Comparison of ENCODE assay signal across 23 cellular contexts in genomic region chr1:13970631-13971247, GRCh38.
DNase-seq lines count a peak whose midpoint lies in the region; ATAC-seq, FAIRE-seq and TF ChIP-seq lines count a peak whose summit lies in the region.
"Had no signal": no experiment of that assay in that cellular context is flagged by ENCODE, and none has a peak within 500 bp of the region (broad histone marks: within the 10 kb centered on the region; RNA-seq: fewer than 3 reads in every experiment).

No MANE protein-coding gene starts in this region.

- H3K9me1 ChIP-seq in K562 (ENCODE audit: control insufficient read depth, insufficient read depth, low read length), result no peaks in the 10 kb centered on the region

- no peaks in the 10 kb centered on the region for H4K20me1 ChIP-seq in HepG2 (ENCODE audit: insufficient read depth, low read length)
- peaks cover 5% of the 10 kb centered on the region; the same call in 1 of the 2 replicates for H4K20me1 ChIP-seq in K562 (replicated peaks; ENCODE audit: control insufficient read depth, insufficient read depth, low read length)
- H4K20me1 ChIP-seq: BLaER1 had no signal

- H3K27ac Mint-ChIP-seq in CD4-positive, alpha-beta T cell, result no peak overlapping the region
- no peak overlapping the region for H3K27ac Mint-ChIP-seq in stimulated activated naive B cell treated with anti-CD40 and anti-IgM and Interleukin-4, amounts not matched to agents 10 μg/mL and 1 μg/mL and 100 μg/mL, for 72 hours
- H3K27ac Mint-ChIP-seq: CD14-positive monocyte; CD8-positive, alpha-beta T cell had no signal

- POLR2A ChIA-PET in HepG2 (lab: Yijun Ruan, JAX) (no interaction called here), HEK293 (lab: Yijun Ruan, JAX) (no interaction called here), K562 (lab: Yijun Ruan, JAX) (interaction anchor here (0.6 kb wide), 1 partner anchor 511 kb away, joined by 4 read pairs; no protein-coding TSS in a partner anchor)
- POLR2A ChIA-PET in CD4-positive, alpha-beta T cell (lab: Charles Lee), result no interaction called here

- H3K36me3 Mint-ChIP-seq in CD4-positive, alpha-beta T cell (ENCODE audit: low read depth), result no peaks in the 10 kb centered on the region
- peaks cover 2 to 3% of the 10 kb centered on the region in 2 donors for H3K36me3 Mint-ChIP-seq in stimulated activated naive B cell treated with anti-CD40 and anti-IgM and Interleukin-4, amounts not matched to agents 10 μg/mL and 1 μg/mL and 100 μg/mL, for 72 hours
- H3K36me3 Mint-ChIP-seq: CD14-positive monocyte; CD4-positive, CD25-positive, alpha-beta regulatory T cell; CD8-positive, alpha-beta T cell had no signal

- H3K4me1 Mint-ChIP-seq in CD4-positive, alpha-beta T cell (ENCODE audit: low read depth), result no peaks in the 10 kb centered on the region
- no peaks in the 10 kb centered on the region for H3K4me1 Mint-ChIP-seq in stimulated activated naive B cell treated with anti-CD40 and anti-IgM and Interleukin-4, amounts not matched to agents 10 μg/mL and 1 μg/mL and 100 μg/mL, for 72 hours
- H3K4me1 Mint-ChIP-seq: CD14-positive monocyte; CD4-positive, CD25-positive, alpha-beta regulatory T cell had no signal

- no peaks in the 10 kb centered on the region for H3K36me3 ChIP-seq in HepG2 (replicated peaks in 1 of 2; ENCODE audit: control insufficient read depth in 1 of 2, insufficient read depth in 2 of 2, low read length in 2 of 2)
- H3K36me3 ChIP-seq in right lobe of liver, result no peaks in the 10 kb centered on the region
- H3K36me3 ChIP-seq in HEK293 (ENCODE audit: control insufficient read depth in 2 of 2, insufficient read depth in 1 of 2, low read length in 2 of 2), result no peaks in the 10 kb centered on the region
- H3K36me3 ChIP-seq in K562 (ENCODE audit: control insufficient read depth, insufficient read depth, low read length), result no peaks in the 10 kb centered on the region
- H3K36me3 ChIP-seq: BE2C, BLaER1 had no signal

- no peak overlapping the region for H2AFZ ChIP-seq in HepG2 (ENCODE audit: low read length)
- H2AFZ ChIP-seq in K562 (ENCODE audit: low read depth, low read length), result no peak overlapping the region

- H3K27me3 ChIP-seq in HepG2 (ENCODE audit: control insufficient read depth in 1 of 2, insufficient read depth in 2 of 2, low read length in 2 of 2), result no peaks in the 10 kb centered on the region
- H3K27me3 ChIP-seq in right lobe of liver, result no peaks in the 10 kb centered on the region
- H3K27me3 ChIP-seq in K562 (ENCODE audit: control insufficient read depth in 2 of 2, insufficient read depth in 2 of 2, low read length in 2 of 2), result no peaks in the 10 kb centered on the region
- peaks cover 6% of the 10 kb centered on the region for H3K27me3 ChIP-seq in CD4-positive, alpha-beta T cell (ENCODE audit: control insufficient read depth, insufficient read depth, low read length)
- H3K27me3 ChIP-seq: BE2C, BLaER1 had no signal

- ATAC-seq in HepG2 (no peak), right lobe of liver (no peak), K562 (no peak)
- no peak for ATAC-seq in CD4-positive, alpha-beta T cell (ENCODE audit: poor library complexity)
- ATAC-seq in stimulated activated naive B cell treated with anti-CD40 and anti-IgM and Interleukin-4, amounts not matched to agents 10 μg/mL and 1 μg/mL and 100 μg/mL, for 72 hours (replicated peaks), result no peak
- ATAC-seq: CD8-positive, alpha-beta T cell had no signal

- in situ Hi-C loops in HepG2 (cut with HindIII; ENCODE audit: extremely low pct_ligation_motif_present, low pct_unique_long_range_greater_than_20kb) (loop anchor here (25.0 kb wide), 1 partner anchor 1067 kb away; no protein-coding TSS in a partner anchor), K562 (cut with MboI) (no loop called here)

- no peak overlapping the region for H3K4me3 Mint-ChIP-seq in CD4-positive, alpha-beta T cell
- H3K4me3 Mint-ChIP-seq in stimulated activated naive B cell treated with anti-CD40 and anti-IgM and Interleukin-4, amounts not matched to agents 10 μg/mL and 1 μg/mL and 100 μg/mL, for 72 hours, result no peak overlapping the region
- H3K4me3 Mint-ChIP-seq: CD14-positive monocyte; CD4-positive, CD25-positive, alpha-beta regulatory T cell; CD8-positive, alpha-beta T cell had no signal

- H3K4me2 ChIP-seq in HepG2 (ENCODE audit: low read depth, low read length) (no peak overlapping the region), K562 (ENCODE audit: insufficient read depth, low read length) (no peak overlapping the region)
- H3K4me2 ChIP-seq: BLaER1 had no signal

- CTCF ChIA-PET in HepG2 (lab: Yijun Ruan, JAX; ENCODE audit: low intra/inter-chr PET ratio, low total read pairs), result no interaction called here
- CTCF ChIA-PET in HEK293 (lab: Yijun Ruan, JAX), result no interaction called here
- CTCF ChIA-PET in K562 (lab: Yijun Ruan, JAX; ENCODE audit: low intra/inter-chr PET ratio), result interaction anchor here (0.6 kb wide), 1 partner anchor 11 kb away, joined by 3 read pairs; no protein-coding TSS in a partner anchor
- CTCF ChIA-PET in CD4-positive, alpha-beta T cell (lab: Charles Lee), result no interaction called here

- H3K27ac ChIP-seq in HepG2 (ENCODE audit: extremely low read length, insufficient read depth, low read length) (no peak overlapping the region), right lobe of liver (no peak overlapping the region), HEK293 (ENCODE audit: extremely low read depth, low read depth, low read length) (no peak overlapping the region), K562 (ENCODE audit: extremely low read depth, low read depth, low read length) (no peak overlapping the region)
- no peak overlapping the region for H3K27ac ChIP-seq in CD4-positive, alpha-beta T cell (ENCODE audit: low read depth, low read length)
- H3K27ac ChIP-seq: 22Rv1, BLaER1 had no signal

- intact Hi-C loops in HepG2 (cut with micrococcal nuclease; ENCODE audit: unreplicated experiment), result no loop called here
- intact Hi-C loops in right lobe of liver (cut with DNase I), result no loop called here
- intact Hi-C loops in K562 (cut with micrococcal nuclease), result no loop called here
- intact Hi-C loops in CD4-positive, alpha-beta T cell (cut with DNase I, micrococcal nuclease), result no loop called here

- TF ChIP-seq CTCF in HepG2 (CRISPR knock-in tag; IDR thresholded peaks at IDR 0.05) (no peak), right lobe of liver (IDR thresholded peaks at IDR 0.05) (no peak), HEK293 (tag by site-specific recombination; IDR thresholded peaks at IDR 0.05) (no peak), K562 (IDR thresholded peaks at IDR 0.05 in 2 of 3, conservative IDR thresholded peaks at IDR 0.05 in 1 of 3; ENCODE audit: insufficient read depth in 2 of 3, low read depth in 1 of 3, low read length in 3 of 3) (no peak)
- TF ChIP-seq CTCF in CD4-positive, alpha-beta T cell (IDR thresholded peaks at IDR 0.05), result no peak

- peaks cover 37% of the 10 kb centered on the region for H3K9me3 ChIP-seq in HepG2 (ENCODE audit: low read length)
- peaks cover 0 to 3% (median 0%) of the 10 kb centered on the region in 4 donors for H3K9me3 ChIP-seq in right lobe of liver
- H3K9me3 ChIP-seq in HEK293 (ENCODE audit: control insufficient read depth, insufficient read depth, low read depth, low read length), result no peaks in the 10 kb centered on the region
- H3K9me3 ChIP-seq in K562 (replicated peaks; ENCODE audit: control insufficient read depth, insufficient read depth, low read depth, low read length), result no peaks in the 10 kb centered on the region
- H3K9me3 ChIP-seq in CD4-positive, alpha-beta T cell (ENCODE audit: control insufficient read depth, low read length), result no peaks in the 10 kb centered on the region
- H3K9me3 ChIP-seq: BE2C, Caco-2 had no signal

- FAIRE-seq in HepG2 (lab: Jason Lieb, UNC) (no peak), K562 (lab: Jason Lieb, UNC) (no peak)
- FAIRE-seq: D721Med, G401.6, GM12891, GM18507 had no signal

- no TSS peak for BruUV-seq in HepG2 (replicated peaks; lab: Mats Ljungman, UMichigan)
- no TSS peak for BruUV-seq in K562 (replicated peaks; lab: Mats Ljungman, UMichigan)

- DNase-seq in HepG2 (ENCODE audit: low spot score) (no peak), right lobe of liver (no peak), K562 (ENCODE audit: extremely low read depth in 1 of 4, low spot score in 3 of 4) (no peak), SIG-M5 (lab: John Stamatoyannopoulos, UW) (no peak)
- no peak for DNase-seq in CD4-positive, alpha-beta T cell
- DNase-seq in stimulated activated naive B cell treated with anti-CD40 and anti-IgM and Interleukin-4, amounts not matched to agents 10 μg/mL and 1 μg/mL and 100 μg/mL, for 72 hours, result no peak
- DNase-seq: ACHN; BE2C; C1 segment of cervical spinal cord; Caco-2; Calu3; CD4-positive, CD25-positive, alpha-beta regulatory T cell; CD8-positive, alpha-beta T cell; DMS79 treated with DMSO at 0.1 percent for 48 hours; GF-D8 had no signal

- TF ChIP-seq EP300 in HepG2 (IDR thresholded peaks at IDR 0.05; ENCODE audit: low read depth in 2 of 2, low read length in 2 of 2), result no peak
- no peak for TF ChIP-seq EP300 in HepG2 (CRISPR knock-in tag; IDR thresholded peaks at IDR 0.05; ENCODE audit: borderline replicate concordance)
- no peak for TF ChIP-seq EP300 in K562 (IDR thresholded peaks at IDR 0.05; ENCODE audit: low read length)

- H3K27me3 Mint-ChIP-seq in CD4-positive, alpha-beta T cell, result peaks cover 37% of the 10 kb centered on the region
- peaks cover 25 to 26% of the 10 kb centered on the region in 2 donors for H3K27me3 Mint-ChIP-seq in stimulated activated naive B cell treated with anti-CD40 and anti-IgM and Interleukin-4, amounts not matched to agents 10 μg/mL and 1 μg/mL and 100 μg/mL, for 72 hours

- H3K79me2 ChIP-seq in HepG2 (ENCODE audit: insufficient read depth, low read length) (no peaks in the 10 kb centered on the region), K562 (ENCODE audit: control insufficient read depth, insufficient read depth, low read length) (no peaks in the 10 kb centered on the region)

- TF ChIP-seq RAD21 in HepG2 (CRISPR knock-in tag; IDR thresholded peaks at IDR 0.05) (no peak), K562 (CRISPR knock-in tag; conservative IDR thresholded peaks at IDR 0.05 in 1 of 2, IDR thresholded peaks at IDR 0.05 in 1 of 2) (no peak)

- no peak overlapping the region for H3K9ac ChIP-seq in HepG2 (ENCODE audit: insufficient read depth, low read depth, low read length)
- H3K9ac ChIP-seq in K562 (ENCODE audit: insufficient read depth in 1 of 2, low read depth in 2 of 2, low read length in 2 of 2), result no peak overlapping the region
- H3K9ac ChIP-seq: BLaER1 had no signal

- H3K4me1 ChIP-seq in HepG2 (ENCODE audit: insufficient read depth, low read length), result no peaks in the 10 kb centered on the region
- H3K4me1 ChIP-seq in right lobe of liver, result no peaks in the 10 kb centered on the region
- no peaks in the 10 kb centered on the region for H3K4me1 ChIP-seq in HEK293 (ENCODE audit: control insufficient read depth, insufficient read depth, low read length)
- H3K4me1 ChIP-seq in K562 (replicated peaks in 1 of 2; ENCODE audit: control insufficient read depth in 2 of 2, insufficient read depth in 2 of 2, low read length in 2 of 2), result no peaks in the 10 kb centered on the region
- H3K4me1 ChIP-seq: BE2C, Caco-2 had no signal

- H3K9me3 Mint-ChIP-seq in CD4-positive, alpha-beta T cell, result peaks cover 6% of the 10 kb centered on the region
- peaks cover 9 to 12% of the 10 kb centered on the region in 2 donors for H3K9me3 Mint-ChIP-seq in stimulated activated naive B cell treated with anti-CD40 and anti-IgM and Interleukin-4, amounts not matched to agents 10 μg/mL and 1 μg/mL and 100 μg/mL, for 72 hours

- TF ChIP-seq POLR2A in HepG2 (IDR thresholded peaks at IDR 0.05; ENCODE audit: insufficient read depth in 1 of 2, low read depth in 2 of 2, low read length in 2 of 2) (no peak), right lobe of liver (IDR thresholded peaks at IDR 0.05) (no peak), K562 (conservative IDR thresholded peaks at IDR 0.05) (no peak)

- H3K4me3 ChIP-seq in HepG2 (replicated peaks in 1 of 3; ENCODE audit: insufficient read depth in 1 of 3, low read depth in 2 of 3, low read length in 3 of 3) (no peak overlapping the region), right lobe of liver (no peak overlapping the region), HEK293 (ENCODE audit: low read depth, low read length) (no peak overlapping the region), K562 (no peak overlapping the region)
- H3K4me3 ChIP-seq: BLaER1 had no signal

Comparison
In these comparisons a context has a peak if more than half of its experiments do, and no peak if none do; other contexts are left out.
1. Of the 241 proteins assayed by ChIP-seq in both HepG2 and K562: peak only in HepG2: MAFK; only in K562: MAFG; in both: MAFF; in neither: 238.